ENCODE assay signal across 10 cellular contexts in genomic region chr3:152021951-152022461, GRCh38.
DNase-seq lines count a peak whose midpoint lies in the region; ATAC-seq and TF ChIP-seq lines count a peak whose summit lies in the region.
"Had no signal": no experiment of that assay in that cellular context is flagged by ENCODE, and none has a peak within 500 bp of the region (broad histone marks: within the 10 kb centered on the region; RNA-seq: fewer than 3 reads in every experiment).

No MANE protein-coding gene starts in this region.

- no peaks in the 10 kb centered on the region for H3F3A ChIP-seq in neural progenitor cell (ENCODE audit: low read depth)

- no peaks in the 10 kb centered on the region for H3K9me3 Mint-ChIP-seq in neural progenitor cell

- no peak overlapping the region for H3K9ac ChIP-seq in adipocyte (ENCODE audit: low read length)
- H3K9ac ChIP-seq in neural progenitor cell, result no peak overlapping the region

- intact Hi-C loops in left ventricle myocardium superior (cut with micrococcal nuclease), result no loop called here

- H3K4me1 ChIP-seq in adipocyte (ENCODE audit: control insufficient read depth, insufficient read depth, low read length) (peaks cover 11% of the 10 kb centered on the region), neural progenitor cell (no peaks in the 10 kb centered on the region)

- no peaks in the 10 kb centered on the region for H3K4me1 Mint-ChIP-seq in neural progenitor cell

- no peak overlapping the region for H3K4me2 ChIP-seq in neural progenitor cell

- H4K20me1 ChIP-seq in neural progenitor cell (ENCODE audit: low read depth), result no peaks in the 10 kb centered on the region

- H3K9me3 ChIP-seq in adipocyte (ENCODE audit: control insufficient read depth, low read length), result no peaks in the 10 kb centered on the region
- H3K9me3 ChIP-seq in neural progenitor cell (ENCODE audit: low read depth), result no peaks in the 10 kb centered on the region
- H3K9me3 ChIP-seq: tibial artery had no signal

- H3K4me3 ChIP-seq in adipocyte (ENCODE audit: low read length) (no peak overlapping the region), neural progenitor cell (no peak overlapping the region), coronary artery (no peak overlapping the region)
- H3K4me3 ChIP-seq: tibial artery had no signal

- H3K4me3 Mint-ChIP-seq in neural progenitor cell, result no peak overlapping the region

- H3K36me3 Mint-ChIP-seq in neural progenitor cell, result no peaks in the 10 kb centered on the region

- no peak overlapping the region for H2AFZ ChIP-seq in neural progenitor cell (replicated peaks)

- H3K27me3 Mint-ChIP-seq in neural progenitor cell (ENCODE audit: insufficient read depth, low read depth), result peaks cover 2% of the 10 kb centered on the region

- ATAC-seq in HG03469 (IDR thresholded peaks at IDR 0.05; ENCODE audit: unreplicated experiment) (peak; percentile 40), left ventricle myocardium superior (no peak)

- no peak for TF ChIP-seq CTCF in neural progenitor cell (IDR thresholded peaks at IDR 0.05)
- no peak for TF ChIP-seq CTCF in coronary artery (IDR thresholded peaks at IDR 0.05)

- no peaks in the 10 kb centered on the region for H3K36me3 ChIP-seq in adipocyte (ENCODE audit: control insufficient read depth, insufficient read depth, low read length, severe bottlenecking)
- no peaks in the 10 kb centered on the region for H3K36me3 ChIP-seq in neural progenitor cell
- H3K36me3 ChIP-seq: tibial artery had no signal

- H3K79me2 ChIP-seq in neural progenitor cell (ENCODE audit: low read depth), result no peaks in the 10 kb centered on the region

- DNase-seq in COLO829 (ENCODE audit: low spot score), result peak; percentile 57
- DNase-seq in adipocyte (ENCODE audit: low read depth), result peak; percentile 74
- DNase-seq in neural progenitor cell (ENCODE audit: low spot score), result no peak
- no peak for DNase-seq in left ventricle myocardium superior
- no peak for DNase-seq in GM19240 (ENCODE audit: insufficient read length, low spot score)
- DNase-seq in coronary artery (ENCODE audit: low spot score), result no peak
- no peak for DNase-seq in T-helper 9 cell
- DNase-seq: mesendoderm had no signal

- peak overlapping the region; percentile 62 for H3K27ac Mint-ChIP-seq in neural progenitor cell

- H3K27ac ChIP-seq in neural progenitor cell (no peak overlapping the region), coronary artery (no peak overlapping the region)

- H3K27me3 ChIP-seq in adipocyte (replicated peaks; ENCODE audit: control insufficient read depth, insufficient read depth, low read length) (no peaks in the 10 kb centered on the region), neural progenitor cell (no peaks in the 10 kb centered on the region)
- H3K27me3 ChIP-seq: tibial artery had no signal

Comparison
In these comparisons a context has a peak if more than half of its experiments do, and no peak if none do; other contexts are left out.
1. DNase-seq: peak in COLO829 (single experiment) and adipocyte (single experiment); none in neural progenitor cell (single experiment), left ventricle myocardium superior (single experiment), GM19240 (single experiment), coronary artery (single experiment) and T-helper 9 cell (single experiment).